In the genomic region with DNA sequence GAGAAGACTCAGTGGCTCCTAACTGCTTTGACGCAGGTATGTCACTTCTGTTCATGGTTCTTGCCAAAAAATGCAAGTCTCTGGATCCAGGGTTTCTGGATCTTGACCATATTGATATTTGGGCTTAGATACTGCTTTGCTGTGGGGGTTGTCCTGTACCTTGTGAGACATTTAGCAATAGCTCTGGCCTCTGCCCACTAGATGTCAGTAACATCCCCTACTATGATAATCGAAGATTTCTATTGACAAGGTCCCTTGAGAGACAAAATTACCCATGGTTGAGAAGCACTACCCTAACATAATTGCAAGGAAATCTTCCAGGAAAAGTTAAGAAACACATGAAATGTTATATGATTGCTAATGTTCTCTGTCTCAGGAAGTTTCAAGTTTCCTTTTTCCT, we compare ENCODE assay signal across 8 cellular contexts.
DNase-seq lines count a peak whose midpoint lies in the region; ATAC-seq and TF ChIP-seq lines count a peak whose summit lies in the region.

No MANE protein-coding gene starts in this region.

- peaks cover 7% of the 10 kb centered on the region for H3K4me1 ChIP-seq in OCI-LY3 (ENCODE audit: low read length)
- H3K4me1 ChIP-seq in spleen, result no peaks in the 10 kb centered on the region

- H4K20me1 ChIP-seq in OCI-LY3 (ENCODE audit: insufficient read depth, low read length), result no peaks in the 10 kb centered on the region

- intact Hi-C loops in spleen (cut with DNase I; ENCODE audit: low total_unique reads), result no loop called here

- no peaks in the 10 kb centered on the region for H3K79me2 ChIP-seq in OCI-LY3 (ENCODE audit: low read length)

- H3K27me3 ChIP-seq in OCI-LY3 (ENCODE audit: low read depth, low read length), result no peaks in the 10 kb centered on the region; the same call in 1 of the 2 replicates
- H3K27me3 ChIP-seq in spleen (replicated peaks in 1 of 7), result no peaks in the 10 kb centered on the region

- H3K36me3 ChIP-seq in OCI-LY3 (replicated peaks; ENCODE audit: low read depth, low read length), result no peaks in the 10 kb centered on the region
- no peaks in the 10 kb centered on the region for H3K36me3 ChIP-seq in spleen

- DNase-seq in NOMO-1 treated with DMSO at 0.1 percent for 48 hours (lab: John Stamatoyannopoulos, UW; ENCODE audit: unreplicated experiment) (peak; percentile 0), NOMO-1 treated with dmso at 0.1 percent for 144 hours (lab: John Stamatoyannopoulos, UW; ENCODE audit: unreplicated experiment) (no peak), fibroblast of villous mesenchyme (ENCODE audit: low read depth) (peak; percentile 48), spleen (no peak), NCI-H774 (lab: John Stamatoyannopoulos, UW) (no peak)
- no peak for DNase-seq in stimulated activated naive CD4-positive, alpha-beta T cell (lab: John Stamatoyannopoulos, UW)

- WGBS in spleen, 5 donors, result 31 to 42% (median 37%) methylated on average over 2 of the region's 2 CpGs

- H3K9me3 ChIP-seq in OCI-LY3 (ENCODE audit: insufficient read depth, low read length) (no peaks in the 10 kb centered on the region), spleen (peaks cover 0 to 4% (median 0%) of the 10 kb centered on the region in 8 donors)

- TF ChIP-seq CTCF in OCI-LY3 (IDR thresholded peaks at IDR 0.05; ENCODE audit: low read depth, low read length) (peak; percentile 71), fibroblast of villous mesenchyme (IDR thresholded peaks at IDR 0.05; ENCODE audit: insufficient read depth, low read depth, low read length) (peak; percentile 47), spleen (IDR thresholded peaks at IDR 0.05 in 8 of 11, conservative IDR thresholded peaks at IDR 0.05 in 3 of 11) (no peak)

- ATAC-seq in HG02798 (IDR thresholded peaks at IDR 0.05; ENCODE audit: poor library complexity, unreplicated experiment), result peak; percentile 59

- H3K4me3 ChIP-seq in OCI-LY3 (ENCODE audit: low read length), result no peak overlapping the region
- no peak overlapping the region for H3K4me3 ChIP-seq in fibroblast of villous mesenchyme (ENCODE audit: low read depth, low read length)
- H3K4me3 ChIP-seq in spleen, result no peak overlapping the region

- H3K9ac ChIP-seq in OCI-LY3 (ENCODE audit: low read length), result no peak overlapping the region

- no peak for TF ChIP-seq POLR2A in spleen (IDR thresholded peaks at IDR 0.05)

- H3K27ac ChIP-seq in OCI-LY3 (ENCODE audit: low read length), result no peak overlapping the region
- no peak overlapping the region for H3K27ac ChIP-seq in spleen

- no peak overlapping the region for H3K4me2 ChIP-seq in OCI-LY3 (ENCODE audit: low read length)

- H2AFZ ChIP-seq in OCI-LY3 (ENCODE audit: low read depth, low read length), result no peak overlapping the region

Comparison
In these comparisons a context has a peak if more than half of its experiments do, and no peak if none do; other contexts are left out.
1. DNase-seq: peak in NOMO-1 treated with DMSO at 0.1 percent for 48 hours (single experiment) and fibroblast of villous mesenchyme (single experiment); none in NOMO-1 treated with dmso at 0.1 percent for 144 hours (single experiment), spleen (single experiment), NCI-H774 (single experiment) and stimulated activated naive CD4-positive, alpha-beta T cell (0 of 6).
2. CTCF ChIP-seq: peak in OCI-LY3 (single experiment) and fibroblast of villous mesenchyme (single experiment); none in spleen (0 of 11).